ENCODE assay signal across 21 cellular contexts in the genomic region with DNA sequence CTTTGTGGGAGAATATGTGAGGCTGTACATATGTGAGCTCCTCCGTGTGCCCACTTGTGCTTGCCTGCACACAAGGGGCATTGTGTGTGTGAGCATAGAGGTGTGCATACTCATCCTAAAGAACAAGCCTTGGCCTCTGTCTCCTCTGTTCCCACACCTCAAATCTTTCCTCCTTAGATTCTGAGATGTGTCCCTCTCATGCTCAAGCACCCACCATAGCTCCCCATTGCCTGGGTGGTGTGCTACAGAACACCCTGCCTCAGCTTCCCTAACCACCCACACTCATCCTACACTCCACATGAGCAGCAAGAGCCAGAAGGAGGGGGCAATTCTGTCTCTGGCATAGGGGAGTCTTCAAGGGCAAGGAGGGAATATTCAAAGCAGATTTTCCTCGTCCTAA. TPM values are rescaled to one million over a fixed set of nuclear protein-coding genes. Genes with fewer than 3 reads are reported as not detected.
DNase-seq lines count a peak whose midpoint lies in the region; ATAC-seq, FAIRE-seq and TF ChIP-seq lines count a peak whose summit lies in the region.
"Had no signal": no experiment of that assay in that cellular context is flagged by ENCODE, and none has a peak within 500 bp of the region (broad histone marks: within the 10 kb centered on the region; RNA-seq: fewer than 3 reads in every experiment).

No MANE protein-coding gene starts in this region.

- H4K91ac ChIP-seq in H9 (ENCODE audit: insufficient read length, low read depth, low read length) = no peak overlapping the region

- H4K20me1 ChIP-seq in H9 (ENCODE audit: control insufficient read depth, insufficient read depth, insufficient read length) (no peaks in the 10 kb centered on the region), astrocyte (ENCODE audit: insufficient read depth, low read length) (no peaks in the 10 kb centered on the region)

- H3K4me3 ChIP-seq in astrocyte (ENCODE audit: insufficient read depth, low read depth, low read length) = no peak overlapping the region
- peak overlapping the region; percentile 63; the same call in 1 of the 2 replicates for H3K4me3 ChIP-seq in iPS-20b (ENCODE audit: low read length)
- H3K4me3 ChIP-seq: gastroesophageal sphincter, left ventricle myocardium inferior, prostate gland, skin epidermis, testis had no signal

- no peaks in the 10 kb centered on the region for H3K79me2 ChIP-seq in H9 (ENCODE audit: insufficient read depth, low read length)
- H3K79me2 ChIP-seq in astrocyte (ENCODE audit: insufficient read depth, low read length) = no peaks in the 10 kb centered on the region

- no peak overlapping the region for H3K27ac ChIP-seq in H9 (ENCODE audit: insufficient read length, low read depth, low read length)
- no peak overlapping the region for H3K27ac ChIP-seq in astrocyte (ENCODE audit: low read depth, low read length)
- no peak overlapping the region for H3K27ac ChIP-seq in iPS-20b (ENCODE audit: low read length)
- H3K27ac ChIP-seq: gastroesophageal sphincter, left ventricle myocardium inferior, prostate gland, skin epidermis, testis had no signal

- H3K4ac ChIP-seq in H9 (ENCODE audit: low read depth, low read length) = no peak overlapping the region

- H3K9me3 ChIP-seq in H9 (ENCODE audit: control insufficient read depth, low read depth, low read length) (no peaks in the 10 kb centered on the region), astrocyte (ENCODE audit: insufficient read depth, low read depth, low read length) (no peaks in the 10 kb centered on the region), iPS-20b (ENCODE audit: insufficient read depth, low read depth, low read length) (no peaks in the 10 kb centered on the region)
- H3K9me3 ChIP-seq: gastroesophageal sphincter, left ventricle myocardium inferior, prostate gland, testis had no signal

- TF ChIP-seq CTCF in H9 (conservative IDR thresholded peaks at IDR 0.05) = no peak
- no peak for TF ChIP-seq CTCF in astrocyte (IDR thresholded peaks at IDR 0.05; ENCODE audit: insufficient read depth, low read depth, low read length)
- no peak for TF ChIP-seq CTCF in progenitor cell of endocrine pancreas (IDR thresholded peaks at IDR 0.05; ENCODE audit: unreplicated experiment)

- H2AFZ ChIP-seq in H9 (ENCODE audit: low read length) (no peak overlapping the region), astrocyte (ENCODE audit: low read depth, low read length) (no peak overlapping the region)

- H2BK15ac ChIP-seq in H9 (ENCODE audit: low read depth, low read length) = no peak overlapping the region

- no peak overlapping the region for H2BK20ac ChIP-seq in H9 (ENCODE audit: low read depth, low read length, poor library complexity, severe bottlenecking)

- H3K23me2 ChIP-seq in H9 (ENCODE audit: insufficient read length, low read depth, low read length, poor library complexity, severe bottlenecking) = no peaks in the 10 kb centered on the region

- no peak overlapping the region for H4K8ac ChIP-seq in H9 (replicated peaks; ENCODE audit: insufficient read length, low read depth, low read length)

- H2BK120ac ChIP-seq in H9 (ENCODE audit: low read depth, low read length, poor library complexity, severe bottlenecking) = no peak overlapping the region

- H3K9me3 Mint-ChIP-seq in H9 (no peaks in the 10 kb centered on the region; a peak in 1 of 5 replicates), astrocyte (ENCODE audit: unreplicated experiment) (peaks cover 6% of the 10 kb centered on the region), progenitor cell of endocrine pancreas (ENCODE audit: low read depth) (no peaks in the 10 kb centered on the region)

- H3K36me3 Mint-ChIP-seq in H9 (ENCODE audit: insufficient read depth in 1 of 3, low read depth in 3 of 3) = no peaks in the 10 kb centered on the region
- H3K36me3 Mint-ChIP-seq in astrocyte (ENCODE audit: low read depth, unreplicated experiment) = no peaks in the 10 kb centered on the region
- H3K36me3 Mint-ChIP-seq in progenitor cell of endocrine pancreas (ENCODE audit: insufficient read depth) = no peaks in the 10 kb centered on the region

- no peak overlapping the region for H3K18ac ChIP-seq in H9 (ENCODE audit: insufficient read length, low read depth, low read length)

- H3K9ac ChIP-seq in H9 (ENCODE audit: extremely low read depth, insufficient read length, low read length) (no peak overlapping the region), astrocyte (ENCODE audit: low read length) (no peak overlapping the region), iPS-20b (ENCODE audit: low read depth, low read length) (peak overlapping the region; percentile 39; the same call in 1 of the 2 replicates)

- H2BK5ac ChIP-seq in H9 (ENCODE audit: insufficient read length, low read length) = no peak overlapping the region

- H3K27me3 Mint-ChIP-seq in H9 (ENCODE audit: low read depth) (peaks cover 16% of the 10 kb centered on the region), astrocyte (ENCODE audit: low read depth, unreplicated experiment) (peaks cover 21% of the 10 kb centered on the region), progenitor cell of endocrine pancreas (peaks cover 5% of the 10 kb centered on the region)

- no CpG with 5 or more reads among the region's 2 CpGs for WGBS in H9 (ENCODE audit: extremely low coverage, insufficient read length, low lambda C conversion rate)

- no peak for FAIRE-seq in astrocyte (lab: Jason Lieb, UNC)
- FAIRE-seq: D721Med had no signal

- DNase-seq in H9 (no peak), astrocyte (ENCODE audit: low read depth) (no peak), progenitor cell of endocrine pancreas (ENCODE audit: low spot score, unreplicated experiment) (no peak), NCI-H2081 (lab: John Stamatoyannopoulos, UW) (no peak), SKM-1 (lab: John Stamatoyannopoulos, UW; ENCODE audit: unreplicated experiment) (no peak)
- DNase-seq in activated effector memory CD4-positive, alpha-beta T cell treated with anti-CD3 and anti-CD28 coated beads, Interleukin-2, amount 50 U/mL, for 16 hours = no peak
- DNase-seq: activated naive CD4-positive, alpha-beta T cell; AML-193; aorta; left ventricle myocardium inferior; T1000 had no signal

- H3K79me1 ChIP-seq in H9 (ENCODE audit: insufficient read depth, low read depth, low read length, poor library complexity, severe bottlenecking) = no peaks in the 10 kb centered on the region

- H3K14ac ChIP-seq in H9 (ENCODE audit: insufficient read depth, low read length) = no peak overlapping the region

- H3T11ph ChIP-seq in H9 (ENCODE audit: low read length) = no peak overlapping the region

- H3K4me1 ChIP-seq in H9 (ENCODE audit: insufficient read depth, low read length) = peaks cover 5% of the 10 kb centered on the region; the same call in 1 of the 2 replicates
- H3K4me1 ChIP-seq in astrocyte (ENCODE audit: insufficient read depth, low read length) = peaks cover 7% of the 10 kb centered on the region
- peaks cover 16% of the 10 kb centered on the region; the same call in 1 of the 2 replicates for H3K4me1 ChIP-seq in iPS-20b (ENCODE audit: insufficient read depth, low read length)
- H3K4me1 ChIP-seq: gastroesophageal sphincter, prostate gland had no signal

- H3K27ac Mint-ChIP-seq in H9 = peak overlapping the region in 2 of 3 experiments; percentile 27 to 48; a peak in 1 of 7 replicates
- H3K27ac Mint-ChIP-seq in astrocyte (ENCODE audit: unreplicated experiment) = no peak overlapping the region
- no peak overlapping the region for H3K27ac Mint-ChIP-seq in progenitor cell of endocrine pancreas
- H3K27ac Mint-ChIP-seq: activated CD4-positive, alpha-beta T cell treated with anti-CD3 and anti-CD28 coated beads for 36 hours had no signal

- H3K4me3 Mint-ChIP-seq in H9 (peak overlapping the region; percentile 61 to 70; a peak in 4 of 5 replicates), astrocyte (ENCODE audit: unreplicated experiment) (no peak overlapping the region), progenitor cell of endocrine pancreas (ENCODE audit: low read depth) (peak overlapping the region; percentile 71)
- H3K4me3 Mint-ChIP-seq: activated CD4-positive, alpha-beta T cell treated with anti-CD3 and anti-CD28 coated beads for 36 hours had no signal

- H3K4me1 Mint-ChIP-seq in H9 = peaks cover 43 to 58% of the 10 kb centered on the region in 2 experiments
- peaks cover 18% of the 10 kb centered on the region for H3K4me1 Mint-ChIP-seq in astrocyte (ENCODE audit: low read depth, unreplicated experiment)
- H3K4me1 Mint-ChIP-seq in progenitor cell of endocrine pancreas (ENCODE audit: low read depth) = peaks cover 26% of the 10 kb centered on the region

- H2AK5ac ChIP-seq in H9 (ENCODE audit: insufficient read length, low read length) = no peak overlapping the region

- H2BK12ac ChIP-seq in H9 (ENCODE audit: insufficient read length, low read depth, low read length) = no peak overlapping the region

- H3K4me2 ChIP-seq in H9 (ENCODE audit: insufficient read depth, insufficient read length, low read length) (peak overlapping the region; percentile 13), astrocyte (ENCODE audit: low read length) (peak overlapping the region; percentile 68)

- H3K27me3 ChIP-seq in H9 (ENCODE audit: insufficient read depth, low read length) (no peaks in the 10 kb centered on the region), astrocyte (ENCODE audit: insufficient read depth, low read length) (no peaks in the 10 kb centered on the region), iPS-20b (ENCODE audit: insufficient read depth, low read length) (no peaks in the 10 kb centered on the region)
- H3K27me3 ChIP-seq: testis had no signal

- no peak overlapping the region for H3K56ac ChIP-seq in H9 (ENCODE audit: insufficient read length, low read depth, low read length)

- no peak overlapping the region for H3K23ac ChIP-seq in H9 (ENCODE audit: insufficient read length, low read depth, low read length)

- no peak overlapping the region for H4K5ac ChIP-seq in H9 (ENCODE audit: insufficient read length, low read depth, low read length)

- no peak for ATAC-seq in GM21515 (IDR thresholded peaks at IDR 0.05; ENCODE audit: unreplicated experiment)
- ATAC-seq: gastroesophageal sphincter had no signal

- H3K36me3 ChIP-seq in astrocyte (ENCODE audit: insufficient read depth, low read length) (no peaks in the 10 kb centered on the region), iPS-20b (ENCODE audit: insufficient read depth, low read depth, low read length) (no peaks in the 10 kb centered on the region)
- H3K36me3 ChIP-seq: gastroesophageal sphincter, left ventricle myocardium inferior, prostate gland had no signal

RNA-seq across cellular contexts. Expression of a gene that starts 27.7 kb away (rescaled TPM):
- 41.6 and 42.6 TPM in 2 replicates for total RNA-seq in H9 (2021)
- total RNA-seq in astrocyte = 4.5 and 5.7 TPM in 2 replicates
- 35.1 and 41.3 TPM in 2 replicates for total RNA-seq in progenitor cell of endocrine pancreas
- total RNA-seq: activated CD4-positive, alpha-beta T cell treated with anti-CD3 and anti-CD28 coated beads for 36 hours; epithelial cell of proximal tubule; MCF 10A had no signal

Comparison
In these comparisons a context has a peak if more than half of its experiments do, and no peak if none do; other contexts are left out.
1. H3K27ac Mint-ChIP-seq: peak in H9 (2 of 3); none in astrocyte (single experiment) and progenitor cell of endocrine pancreas (single experiment).